In genomic region chr2:27042159-27042661, GRCh38 we compare ENCODE assay signal across 9 cellular contexts. TPM values are rescaled to one million over a fixed set of nuclear protein-coding genes. Genes with fewer than 3 reads are reported as not detected.
DNase-seq lines count a peak whose midpoint lies in the region; ATAC-seq and TF ChIP-seq lines count a peak whose summit lies in the region.
"Had no signal": no experiment of that assay in that cellular context is flagged by ENCODE, and none has a peak within 500 bp of the region (broad histone marks: within the 10 kb centered on the region; RNA-seq: fewer than 3 reads in every experiment).

No MANE protein-coding gene starts in this region.

- intact Hi-C loops in colonic mucosa (cut with DNase I): no loop called here

- ATAC-seq in GM18498 (IDR thresholded peaks at IDR 0.05; ENCODE audit: unreplicated experiment) (peak; percentile 72), HG02938 (IDR thresholded peaks at IDR 0.05; ENCODE audit: unreplicated experiment) (peak; percentile 43), GM18873 (IDR thresholded peaks at IDR 0.05; ENCODE audit: low FRiP score, unreplicated experiment) (no peak)

- DNase-seq in colonic mucosa (no peak), RWPE1 (ENCODE audit: low spot score) (no peak)
- DNase-seq in activated naive CD4-positive, alpha-beta T cell (lab: John Stamatoyannopoulos, UW): no peak
- DNase-seq: KG1, mesenchymal stem cell had no signal

- POLR2A ChIA-PET in RWPE1 (lab: Yijun Ruan, JAX; ENCODE audit: low non-redundant PET): interaction anchor here (0.5 kb wide), 1 partner anchor 19 kb away, joined by 4 read pairs; no protein-coding TSS in a partner anchor

- no peaks in the 10 kb centered on the region for H3K4me1 ChIP-seq in colonic mucosa

- CTCF ChIA-PET in RWPE1 (lab: Yijun Ruan, JAX): interaction anchor here (0.9 kb wide), 1 partner anchor 25 kb away, joined by 3 read pairs; no protein-coding TSS in a partner anchor

- no peak for TF ChIP-seq CTCF in colonic mucosa (IDR thresholded peaks at IDR 0.05)
- no peak for TF ChIP-seq CTCF in RWPE1 (conservative IDR thresholded peaks at IDR 0.05; ENCODE audit: low read depth)

- no peak overlapping the region for H3K9ac ChIP-seq in colonic mucosa (ENCODE audit: low read depth in 2 of 2, low read length in 2 of 2)

- peaks cover 30% of the 10 kb centered on the region for H3K36me3 ChIP-seq in colonic mucosa

- H3K27me3 ChIP-seq in colonic mucosa: no peaks in the 10 kb centered on the region

- no peaks in the 10 kb centered on the region for H3K9me3 ChIP-seq in colonic mucosa

- peak overlapping the region; percentile 17 for H3K27ac ChIP-seq in colonic mucosa
- H3K27ac ChIP-seq in RWPE1: no peak overlapping the region

- H3K4me3 ChIP-seq in colonic mucosa: no peak overlapping the region
- H3K4me3 ChIP-seq: coronary artery had no signal

RNA-seq across cellular contexts. Expression of gene AGBL5, which starts 9.3 kb away (rescaled TPM):
- total RNA-seq in colonic mucosa: 10 to 100 TPM; 15.1 to 16.8 TPM

RNA-seq across cellular contexts. Expression of gene TMEM214, which starts 9.4 kb away (rescaled TPM):
- total RNA-seq in colonic mucosa: 100 to 1,000 TPM in 1 of 2 donors, 10 to 100 TPM in 1; 76.6 to 121 TPM

RNA-seq across cellular contexts. Expression of gene OST4, which starts 29.2 kb away (rescaled TPM):
- total RNA-seq in colonic mucosa: 100 to 1,000 TPM; 272 to 331 TPM

RNA-seq across cellular contexts. Expression of gene EMILIN1, which starts 36.2 kb away (rescaled TPM):
- 10 to 100 TPM; 20.2 to 43.0 TPM for total RNA-seq in colonic mucosa

RNA-seq across cellular contexts. Expression of gene KHK, which starts 44.4 kb away (rescaled TPM):
- 10 to 100 TPM in 1 of 2 donors, 1 to 10 TPM in 1; 8.9 to 20.3 TPM for total RNA-seq in colonic mucosa
